1 cellular context compared by ENCODE assay signal in the genomic region with DNA sequence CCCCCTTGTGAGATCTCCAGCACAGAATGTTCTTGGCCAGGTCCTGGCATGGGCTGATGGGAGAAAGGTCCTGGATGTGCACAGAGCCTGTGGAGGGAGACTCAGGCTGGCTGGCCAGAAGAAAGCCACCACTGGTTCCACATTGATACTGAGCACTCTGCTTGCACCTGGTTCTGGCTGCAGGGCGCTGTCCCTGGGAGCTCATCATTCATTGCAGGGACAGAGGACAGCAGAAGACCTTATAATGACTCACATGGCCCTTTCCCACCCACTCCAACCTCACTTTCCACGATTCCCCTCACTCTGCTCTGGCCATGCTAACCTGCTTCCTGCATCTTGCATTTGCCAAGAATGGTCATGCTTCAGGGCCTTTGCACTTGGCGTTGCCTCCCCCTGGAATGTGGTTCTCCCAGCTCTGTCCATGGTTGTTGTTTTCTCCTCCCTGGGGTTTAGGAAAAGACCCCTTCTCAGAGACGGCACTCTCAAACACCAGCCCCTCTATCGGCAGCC.
TF ChIP-seq lines count a peak whose summit lies in the region.

No MANE protein-coding gene starts in this region.

TF ChIP-seq in HEK293, 187 proteins besides CTCF, POLR2A, EP300 and RAD21:
- TF ChIP-seq ZNF169 (tag by site-specific recombination; IDR thresholded peaks at IDR 0.05) (no peak), ZNF138 (tag by site-specific recombination; IDR thresholded peaks at IDR 0.05; ENCODE audit: borderline replicate concordance) (no peak), ZNF112 (tag by site-specific recombination; IDR thresholded peaks at IDR 0.05) (no peak)
- TF ChIP-seq, protein P1, sequence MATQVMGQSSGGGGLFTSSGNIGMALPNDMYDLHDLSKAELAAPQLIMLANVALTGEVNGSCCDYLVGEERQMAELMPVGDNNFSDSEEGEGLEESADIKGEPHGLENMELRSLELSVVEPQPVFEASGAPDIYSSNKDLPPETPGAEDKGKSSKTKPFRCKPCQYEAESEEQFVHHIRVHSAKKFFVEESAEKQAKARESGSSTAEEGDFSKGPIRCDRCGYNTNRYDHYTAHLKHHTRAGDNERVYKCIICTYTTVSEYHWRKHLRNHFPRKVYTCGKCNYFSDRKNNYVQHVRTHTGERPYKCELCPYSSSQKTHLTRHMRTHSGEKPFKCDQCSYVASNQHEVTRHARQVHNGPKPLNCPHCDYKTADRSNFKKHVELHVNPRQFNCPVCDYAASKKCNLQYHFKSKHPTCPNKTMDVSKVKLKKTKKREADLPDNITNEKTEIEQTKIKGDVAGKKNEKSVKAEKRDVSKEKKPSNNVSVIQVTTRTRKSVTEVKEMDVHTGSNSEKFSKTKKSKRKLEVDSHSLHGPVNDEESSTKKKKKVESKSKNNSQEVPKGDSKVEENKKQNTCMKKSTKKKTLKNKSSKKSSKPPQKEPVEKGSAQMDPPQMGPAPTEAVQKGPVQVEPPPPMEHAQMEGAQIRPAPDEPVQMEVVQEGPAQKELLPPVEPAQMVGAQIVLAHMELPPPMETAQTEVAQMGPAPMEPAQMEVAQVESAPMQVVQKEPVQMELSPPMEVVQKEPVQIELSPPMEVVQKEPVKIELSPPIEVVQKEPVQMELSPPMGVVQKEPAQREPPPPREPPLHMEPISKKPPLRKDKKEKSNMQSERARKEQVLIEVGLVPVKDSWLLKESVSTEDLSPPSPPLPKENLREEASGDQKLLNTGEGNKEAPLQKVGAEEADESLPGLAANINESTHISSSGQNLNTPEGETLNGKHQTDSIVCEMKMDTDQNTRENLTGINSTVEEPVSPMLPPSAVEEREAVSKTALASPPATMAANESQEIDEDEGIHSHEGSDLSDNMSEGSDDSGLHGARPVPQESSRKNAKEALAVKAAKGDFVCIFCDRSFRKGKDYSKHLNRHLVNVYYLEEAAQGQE (tag by site-specific recombination; IDR thresholded peaks at IDR 0.05): peak; percentile 89
- TF ChIP-seq, protein P2, sequence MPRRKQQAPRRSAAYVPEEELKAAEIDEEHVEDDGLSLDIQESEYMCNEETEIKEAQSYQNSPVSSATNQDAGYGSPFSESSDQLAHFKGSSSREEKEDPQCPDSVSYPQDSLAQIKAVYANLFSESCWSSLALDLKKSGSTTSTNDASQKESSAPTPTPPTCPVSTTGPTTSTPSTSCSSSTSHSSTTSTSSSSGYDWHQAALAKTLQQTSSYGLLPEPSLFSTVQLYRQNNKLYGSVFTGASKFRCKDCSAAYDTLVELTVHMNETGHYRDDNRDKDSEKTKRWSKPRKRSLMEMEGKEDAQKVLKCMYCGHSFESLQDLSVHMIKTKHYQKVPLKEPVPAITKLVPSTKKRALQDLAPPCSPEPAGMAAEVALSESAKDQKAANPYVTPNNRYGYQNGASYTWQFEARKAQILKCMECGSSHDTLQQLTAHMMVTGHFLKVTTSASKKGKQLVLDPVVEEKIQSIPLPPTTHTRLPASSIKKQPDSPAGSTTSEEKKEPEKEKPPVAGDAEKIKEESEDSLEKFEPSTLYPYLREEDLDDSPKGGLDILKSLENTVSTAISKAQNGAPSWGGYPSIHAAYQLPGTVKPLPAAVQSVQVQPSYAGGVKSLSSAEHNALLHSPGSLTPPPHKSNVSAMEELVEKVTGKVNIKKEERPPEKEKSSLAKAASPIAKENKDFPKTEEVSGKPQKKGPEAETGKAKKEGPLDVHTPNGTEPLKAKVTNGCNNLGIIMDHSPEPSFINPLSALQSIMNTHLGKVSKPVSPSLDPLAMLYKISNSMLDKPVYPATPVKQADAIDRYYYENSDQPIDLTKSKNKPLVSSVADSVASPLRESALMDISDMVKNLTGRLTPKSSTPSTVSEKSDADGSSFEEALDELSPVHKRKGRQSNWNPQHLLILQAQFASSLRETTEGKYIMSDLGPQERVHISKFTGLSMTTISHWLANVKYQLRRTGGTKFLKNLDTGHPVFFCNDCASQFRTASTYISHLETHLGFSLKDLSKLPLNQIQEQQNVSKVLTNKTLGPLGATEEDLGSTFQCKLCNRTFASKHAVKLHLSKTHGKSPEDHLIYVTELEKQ (tag by site-specific recombination; IDR thresholded peaks at IDR 0.05; ENCODE audit: borderline replicate concordance): no peak
- TF ChIP-seq, protein P3, sequence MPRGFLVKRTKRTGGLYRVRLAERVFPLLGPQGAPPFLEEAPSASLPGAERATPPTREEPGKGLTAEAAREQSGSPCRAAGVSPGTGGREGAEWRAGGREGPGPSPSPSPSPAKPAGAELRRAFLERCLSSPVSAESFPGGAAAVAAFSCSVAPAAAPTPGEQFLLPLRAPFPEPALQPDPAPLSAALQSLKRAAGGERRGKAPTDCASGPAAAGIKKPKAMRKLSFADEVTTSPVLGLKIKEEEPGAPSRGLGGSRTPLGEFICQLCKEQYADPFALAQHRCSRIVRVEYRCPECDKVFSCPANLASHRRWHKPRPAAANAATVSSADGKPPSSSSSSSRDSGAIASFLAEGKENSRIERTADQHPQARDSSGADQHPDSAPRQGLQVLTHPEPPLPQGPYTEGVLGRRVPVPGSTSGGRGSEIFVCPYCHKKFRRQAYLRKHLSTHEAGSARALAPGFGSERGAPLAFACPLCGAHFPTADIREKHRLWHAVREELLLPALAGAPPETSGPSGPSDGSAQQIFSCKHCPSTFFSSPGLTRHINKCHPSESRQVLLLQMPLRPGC (tag by site-specific recombination; IDR thresholded peaks at IDR 0.05): no peak
- TF ChIP-seq, protein P4, sequence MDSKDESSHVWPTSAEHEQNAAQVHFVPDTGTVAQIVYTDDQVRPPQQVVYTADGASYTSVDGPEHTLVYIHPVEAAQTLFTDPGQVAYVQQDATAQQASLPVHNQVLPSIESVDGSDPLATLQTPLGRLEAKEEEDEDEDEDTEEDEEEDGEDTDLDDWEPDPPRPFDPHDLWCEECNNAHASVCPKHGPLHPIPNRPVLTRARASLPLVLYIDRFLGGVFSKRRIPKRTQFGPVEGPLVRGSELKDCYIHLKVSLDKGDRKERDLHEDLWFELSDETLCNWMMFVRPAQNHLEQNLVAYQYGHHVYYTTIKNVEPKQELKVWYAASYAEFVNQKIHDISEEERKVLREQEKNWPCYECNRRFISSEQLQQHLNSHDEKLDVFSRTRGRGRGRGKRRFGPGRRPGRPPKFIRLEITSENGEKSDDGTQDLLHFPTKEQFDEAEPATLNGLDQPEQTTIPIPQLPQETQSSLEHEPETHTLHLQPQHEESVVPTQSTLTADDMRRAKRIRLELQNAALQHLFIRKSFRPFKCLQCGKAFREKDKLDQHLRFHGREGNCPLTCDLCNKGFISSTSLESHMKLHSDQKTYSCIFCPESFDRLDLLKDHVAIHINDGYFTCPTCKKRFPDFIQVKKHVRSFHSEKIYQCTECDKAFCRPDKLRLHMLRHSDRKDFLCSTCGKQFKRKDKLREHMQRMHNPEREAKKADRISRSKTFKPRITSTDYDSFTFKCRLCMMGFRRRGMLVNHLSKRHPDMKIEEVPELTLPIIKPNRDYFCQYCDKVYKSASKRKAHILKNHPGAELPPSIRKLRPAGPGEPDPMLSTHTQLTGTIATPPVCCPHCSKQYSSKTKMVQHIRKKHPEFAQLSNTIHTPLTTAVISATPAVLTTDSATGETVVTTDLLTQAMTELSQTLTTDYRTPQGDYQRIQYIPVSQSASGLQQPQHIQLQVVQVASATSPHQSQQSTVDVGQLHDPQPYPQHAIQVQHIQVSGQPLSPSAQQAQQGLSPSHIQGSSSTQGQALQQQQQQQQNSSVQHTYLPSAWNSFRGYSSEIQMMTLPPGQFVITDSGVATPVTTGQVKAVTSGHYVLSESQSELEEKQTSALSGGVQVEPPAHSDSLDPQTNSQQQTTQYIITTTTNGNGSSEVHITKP (tag by site-specific recombination; IDR thresholded peaks at IDR 0.05): 0 out of 2 replicates have a peak, but pooled peaks have one; percentile 14
- TF ChIP-seq, protein P5, sequence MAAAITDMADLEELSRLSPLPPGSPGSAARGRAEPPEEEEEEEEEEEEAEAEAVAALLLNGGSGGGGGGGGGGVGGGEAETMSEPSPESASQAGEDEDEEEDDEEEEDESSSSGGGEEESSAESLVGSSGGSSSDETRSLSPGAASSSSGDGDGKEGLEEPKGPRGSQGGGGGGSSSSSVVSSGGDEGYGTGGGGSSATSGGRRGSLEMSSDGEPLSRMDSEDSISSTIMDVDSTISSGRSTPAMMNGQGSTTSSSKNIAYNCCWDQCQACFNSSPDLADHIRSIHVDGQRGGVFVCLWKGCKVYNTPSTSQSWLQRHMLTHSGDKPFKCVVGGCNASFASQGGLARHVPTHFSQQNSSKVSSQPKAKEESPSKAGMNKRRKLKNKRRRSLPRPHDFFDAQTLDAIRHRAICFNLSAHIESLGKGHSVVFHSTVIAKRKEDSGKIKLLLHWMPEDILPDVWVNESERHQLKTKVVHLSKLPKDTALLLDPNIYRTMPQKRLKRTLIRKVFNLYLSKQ (tag by site-specific recombination; IDR thresholded peaks at IDR 0.05; ENCODE audit: borderline replicate concordance): no peak
- TF ChIP-seq, protein P6, sequence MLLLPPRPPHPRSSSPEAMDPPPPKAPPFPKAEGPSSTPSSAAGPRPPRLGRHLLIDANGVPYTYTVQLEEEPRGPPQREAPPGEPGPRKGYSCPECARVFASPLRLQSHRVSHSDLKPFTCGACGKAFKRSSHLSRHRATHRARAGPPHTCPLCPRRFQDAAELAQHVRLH (tag by site-specific recombination; IDR thresholded peaks at IDR 0.05): no peak
- TF ChIP-seq, protein P7, sequence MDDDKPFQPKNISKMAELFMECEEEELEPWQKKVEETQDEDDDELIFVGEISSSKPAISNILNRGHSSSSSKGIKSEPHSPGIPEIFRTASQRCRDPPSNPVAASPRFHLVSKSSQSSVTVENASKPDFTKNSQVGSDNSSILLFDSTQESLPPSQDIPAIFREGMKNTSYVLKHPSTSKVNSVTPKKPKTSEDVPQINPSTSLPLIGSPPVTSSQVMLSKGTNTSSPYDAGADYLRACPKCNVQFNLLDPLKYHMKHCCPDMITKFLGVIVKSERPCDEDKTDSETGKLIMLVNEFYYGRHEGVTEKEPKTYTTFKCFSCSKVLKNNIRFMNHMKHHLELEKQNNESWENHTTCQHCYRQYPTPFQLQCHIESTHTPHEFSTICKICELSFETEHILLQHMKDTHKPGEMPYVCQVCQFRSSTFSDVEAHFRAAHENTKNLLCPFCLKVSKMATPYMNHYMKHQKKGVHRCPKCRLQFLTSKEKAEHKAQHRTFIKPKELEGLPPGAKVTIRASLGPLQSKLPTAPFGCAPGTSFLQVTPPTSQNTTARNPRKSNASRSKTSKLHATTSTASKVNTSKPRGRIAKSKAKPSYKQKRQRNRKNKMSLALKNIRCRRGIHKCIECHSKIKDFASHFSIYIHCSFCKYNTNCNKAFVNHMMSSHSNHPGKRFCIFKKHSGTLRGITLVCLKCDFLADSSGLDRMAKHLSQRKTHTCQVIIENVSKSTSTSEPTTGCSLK (tag by site-specific recombination; IDR thresholded peaks at IDR 0.05): no peak
